33 cellular contexts compared by ENCODE assay signal in the genomic region with DNA sequence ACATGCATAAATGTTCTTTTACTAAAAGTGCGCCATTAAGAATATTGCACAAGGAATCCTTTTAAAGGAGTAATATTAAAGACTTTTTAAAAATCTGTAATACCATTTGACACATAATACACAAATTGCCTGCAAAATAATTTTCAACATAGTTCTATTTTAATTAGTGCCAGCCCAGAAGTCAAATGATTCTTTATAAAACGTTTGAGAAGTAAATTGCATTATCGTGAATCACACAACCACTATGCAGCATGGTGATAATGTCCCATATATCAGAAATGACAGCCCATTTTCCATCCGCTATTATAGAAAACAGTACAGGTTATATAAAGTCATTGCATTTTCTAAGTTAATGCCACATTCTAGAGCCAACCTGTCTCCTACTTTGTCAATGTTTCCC.
DNase-seq lines count a peak whose midpoint lies in the region; ATAC-seq and TF ChIP-seq lines count a peak whose summit lies in the region.
"Had no signal": no experiment of that assay in that cellular context is flagged by ENCODE, and none has a peak within 500 bp of the region (broad histone marks: within the 10 kb centered on the region; RNA-seq: fewer than 3 reads in every experiment).

No MANE protein-coding gene starts in this region.

- H3K79me2 ChIP-seq in GM23338 (replicated peaks; ENCODE audit: insufficient read depth): no peaks in the 10 kb centered on the region
- H3K79me2 ChIP-seq in SK-N-SH (ENCODE audit: insufficient read depth): no peaks in the 10 kb centered on the region

- H3K27me3 Mint-ChIP-seq in GM23338 (ENCODE audit: insufficient read depth, low read depth, poor library complexity): no peaks in the 10 kb centered on the region
- H3K27me3 Mint-ChIP-seq: B cell; CD4-positive, alpha-beta memory T cell; CD4-positive, alpha-beta T cell; CD4-positive, CD25-positive, alpha-beta regulatory T cell; CD8-positive, alpha-beta memory T cell had no signal

- DNase-seq in GM23338 (ENCODE audit: low spot score) (no peak), SK-N-SH (no peak), NCI-H187 (lab: John Stamatoyannopoulos, UW) (no peak), GDM1 (lab: John Stamatoyannopoulos, UW) (no peak)
- DNase-seq: 8988T; ACHN; AML-193; BE2C; C1 segment of cervical spinal cord; Caco-2; Calu3; CD4-positive, alpha-beta memory T cell; CD4-positive, alpha-beta T cell; CD4-positive, CD25-positive, alpha-beta regulatory T cell; CD8-positive, alpha-beta memory T cell; CD8-positive, alpha-beta T cell; COR-L47; DMS 273 treated with DMSO at 0.1 percent for 48 hours; DMS153; DMS53; DMS79; DMS79 treated with DMSO at 0.1 percent for 48 hours; DND-41; EL had no signal

- H3F3A ChIP-seq in GM23338 (replicated peaks; ENCODE audit: low read depth): no peaks in the 10 kb centered on the region
- H3F3A ChIP-seq in SK-N-SH (replicated peaks; ENCODE audit: insufficient read depth): no peaks in the 10 kb centered on the region

- ATAC-seq in GM23338 (no peak), SK-N-SH treated with all-trans-retinoic acid at 6 μM for 48 hours (peak; percentile 48; the same call in 2 of the 3 replicates), HG02571 (IDR thresholded peaks at IDR 0.05; ENCODE audit: unreplicated experiment) (no peak)
- ATAC-seq: A549; CD8-positive, alpha-beta T cell had no signal

- H3K4me1 Mint-ChIP-seq in GM23338: peaks cover 9% of the 10 kb centered on the region; the same call in 2 of the 3 replicates
- H3K4me1 Mint-ChIP-seq: B cell; CD14-positive monocyte; CD4-positive, alpha-beta memory T cell; CD4-positive, CD25-positive, alpha-beta regulatory T cell; CD8-positive, alpha-beta memory T cell had no signal

- H4K20me1 ChIP-seq in GM23338 (replicated peaks; ENCODE audit: insufficient read depth) (no peaks in the 10 kb centered on the region), SK-N-SH (ENCODE audit: insufficient read depth) (no peaks in the 10 kb centered on the region)
- H4K20me1 ChIP-seq: BLaER1; BLaER1 treated with 17β-estradiol and CSF1 and Interleukin-3, amounts not matched to agents 10 nM and 100 nM had no signal

- H3K36me3 ChIP-seq in GM23338 (ENCODE audit: insufficient read depth) (no peaks in the 10 kb centered on the region), SK-N-SH (replicated peaks in 1 of 2; ENCODE audit: control insufficient read depth in 1 of 2, insufficient read depth in 2 of 2, low read length in 1 of 2) (no peaks in the 10 kb centered on the region)
- H3K36me3 ChIP-seq: BE2C; BLaER1; BLaER1 treated with 17β-estradiol and CSF1 and Interleukin-3, amounts not matched to agents 10 nM and 100 nM had no signal

- H3K4me1 ChIP-seq in GM23338 (ENCODE audit: insufficient read depth): peaks cover 13% of the 10 kb centered on the region; the same call in 1 of the 2 replicates
- no peaks in the 10 kb centered on the region for H3K4me1 ChIP-seq in SK-N-SH (ENCODE audit: control insufficient read depth in 1 of 2, insufficient read depth in 2 of 2, low read depth in 1 of 2, low read length in 1 of 2)
- H3K4me1 ChIP-seq: A549; BE2C; BLaER1; BLaER1 treated with 17β-estradiol and CSF1 and Interleukin-3, amounts not matched to agents 10 nM and 100 nM; Caco-2 had no signal

- peaks cover 7% of the 10 kb centered on the region; the same call in 2 of the 3 replicates for H3K9me3 Mint-ChIP-seq in GM23338
- H3K9me3 Mint-ChIP-seq: CD8-positive, alpha-beta T cell had no signal

- no peaks in the 10 kb centered on the region for H3K27me3 ChIP-seq in GM23338 (ENCODE audit: insufficient read depth)
- no peaks in the 10 kb centered on the region for H3K27me3 ChIP-seq in SK-N-SH (ENCODE audit: insufficient read depth)
- H3K27me3 ChIP-seq: BE2C; BLaER1; BLaER1 treated with 17β-estradiol and CSF1 and Interleukin-3, amounts not matched to agents 10 nM and 100 nM had no signal

- TF ChIP-seq CTCF in GM23338 (conservative IDR thresholded peaks at IDR 0.05; ENCODE audit: low read depth in 2 of 2) (no peak), SK-N-SH (IDR thresholded peaks at IDR 0.05) (no peak)

- H2AFZ ChIP-seq in GM23338: no peak overlapping the region
- H2AFZ ChIP-seq in SK-N-SH (ENCODE audit: low read depth): no peak overlapping the region

- no peaks in the 10 kb centered on the region for H3K9me3 ChIP-seq in SK-N-SH
- H3K9me3 ChIP-seq: A549; BE2C; BLaER1; BLaER1 treated with 17β-estradiol and CSF1 and Interleukin-3, amounts not matched to agents 10 nM and 100 nM; Caco-2 had no signal

- POLR2A ChIA-PET in SK-N-SH (lab: Yijun Ruan, JAX): no interaction called here

- CTCF ChIA-PET in SK-N-SH (lab: Yijun Ruan, JAX): no interaction called here

- H3K4me3 ChIP-seq in GM23338 (no peak overlapping the region), SK-N-SH (ENCODE audit: low read depth in 2 of 2, low read length in 1 of 2) (no peak overlapping the region)
- H3K4me3 ChIP-seq: A549; BLaER1; BLaER1 treated with 17β-estradiol and CSF1 and Interleukin-3, amounts not matched to agents 10 nM and 100 nM had no signal

- H3K27ac ChIP-seq in GM23338 (ENCODE audit: low read depth) (no peak overlapping the region), SK-N-SH (ENCODE audit: low read depth in 2 of 2, low read length in 1 of 2) (no peak overlapping the region)
- H3K27ac ChIP-seq: 22Rv1; A549; BLaER1; BLaER1 treated with 17β-estradiol and CSF1 and Interleukin-3, amounts not matched to agents 10 nM and 100 nM; C4-2B had no signal

- 0 out of 2 replicates have a peak overlapping the region, but pooled peaks have one; percentile 56 for H3K27ac Mint-ChIP-seq in GM23338
- H3K27ac Mint-ChIP-seq: B cell; CD14-positive monocyte; CD4-positive, alpha-beta memory T cell; CD4-positive, alpha-beta T cell; CD4-positive, CD25-positive, alpha-beta regulatory T cell; CD8-positive, alpha-beta memory T cell; CD8-positive, alpha-beta T cell had no signal

- no peak for TF ChIP-seq RAD21 in SK-N-SH (IDR thresholded peaks at IDR 0.05; ENCODE audit: low read length)

- 46% methylated on average over 4 of the region's 4 CpGs for WGBS in SK-N-SH (ENCODE audit: low lambda C conversion rate)

- no peak overlapping the region for H3K4me3 Mint-ChIP-seq in GM23338
- H3K4me3 Mint-ChIP-seq: B cell; CD14-positive monocyte; CD4-positive, alpha-beta memory T cell; CD4-positive, alpha-beta T cell; CD4-positive, CD25-positive, alpha-beta regulatory T cell; CD8-positive, alpha-beta memory T cell; CD8-positive, alpha-beta T cell had no signal

- TF ChIP-seq EP300 in SK-N-SH (IDR thresholded peaks at IDR 0.05; ENCODE audit: borderline replicate concordance in 1 of 2, low read depth in 1 of 2, low read length in 1 of 2): no peak

- no peaks in the 10 kb centered on the region for H3K9me2 ChIP-seq in GM23338 (ENCODE audit: insufficient read depth)
- H3K9me2 ChIP-seq in SK-N-SH: no peaks in the 10 kb centered on the region

- no peak overlapping the region for H3K9ac ChIP-seq in SK-N-SH
- H3K9ac ChIP-seq: BLaER1; BLaER1 treated with 17β-estradiol and CSF1 and Interleukin-3, amounts not matched to agents 10 nM and 100 nM had no signal

- no peak overlapping the region for H3K4me2 ChIP-seq in GM23338
- no peak overlapping the region for H3K4me2 ChIP-seq in SK-N-SH
- H3K4me2 ChIP-seq: A549; BLaER1; BLaER1 treated with 17β-estradiol and CSF1 and Interleukin-3, amounts not matched to agents 10 nM and 100 nM had no signal

- H3K36me3 Mint-ChIP-seq in GM23338 (ENCODE audit: low read depth): peaks cover 7% of the 10 kb centered on the region; the same call in 1 of the 3 replicates
- H3K36me3 Mint-ChIP-seq: CD14-positive monocyte; CD4-positive, alpha-beta memory T cell; CD4-positive, CD25-positive, alpha-beta regulatory T cell; CD8-positive, alpha-beta memory T cell; CD8-positive, alpha-beta T cell had no signal

TF ChIP-seq in GM23338, 12 proteins besides CTCF, POLR2A, EP300 and RAD21 (continues in another document):
- TF ChIP-seq POLR2AphosphoS5 (IDR thresholded peaks at IDR 0.05; ENCODE audit: low read depth): no peak
- no peak for TF ChIP-seq EZH2phosphoT487 (IDR thresholded peaks at IDR 0.05; ENCODE audit: unreplicated experiment)
- no peak for TF ChIP-seq STAT1 (IDR thresholded peaks at IDR 0.05; ENCODE audit: unreplicated experiment)
- TF ChIP-seq EZH2 (IDR thresholded peaks at IDR 0.05; ENCODE audit: low read depth, unreplicated experiment): no peak

TF ChIP-seq in SK-N-SH, 30 proteins besides CTCF, POLR2A, EP300 and RAD21:
- no peak for TF ChIP-seq MXI1 (IDR thresholded peaks at IDR 0.05; ENCODE audit: low read depth, low read length)
- TF ChIP-seq, protein P1, sequence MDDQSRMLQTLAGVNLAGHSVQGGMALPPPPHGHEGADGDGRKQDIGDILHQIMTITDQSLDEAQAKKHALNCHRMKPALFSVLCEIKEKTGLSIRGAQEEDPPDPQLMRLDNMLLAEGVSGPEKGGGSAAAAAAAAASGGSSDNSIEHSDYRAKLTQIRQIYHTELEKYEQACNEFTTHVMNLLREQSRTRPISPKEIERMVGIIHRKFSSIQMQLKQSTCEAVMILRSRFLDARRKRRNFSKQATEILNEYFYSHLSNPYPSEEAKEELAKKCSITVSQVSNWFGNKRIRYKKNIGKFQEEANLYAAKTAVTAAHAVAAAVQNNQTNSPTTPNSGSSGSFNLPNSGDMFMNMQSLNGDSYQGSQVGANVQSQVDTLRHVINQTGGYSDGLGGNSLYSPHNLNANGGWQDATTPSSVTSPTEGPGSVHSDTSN (IDR thresholded peaks at IDR 0.05): 0 out of 2 replicates have a peak, but pooled peaks have one; percentile 14

TF ChIP-seq in SK-N-SH treated with all-trans-retinoic acid at 6 μM for 48 hours, 23 proteins besides CTCF, POLR2A, EP300 and RAD21:
- TF ChIP-seq ZC3H10 (CRISPR knock-in tag; IDR thresholded peaks at IDR 0.05) (peak; percentile 90; the same call in 1 of the 2 replicates), CSDC2 (CRISPR knock-in tag; IDR thresholded peaks at IDR 0.05) (no peak)
